In the genomic region with DNA sequence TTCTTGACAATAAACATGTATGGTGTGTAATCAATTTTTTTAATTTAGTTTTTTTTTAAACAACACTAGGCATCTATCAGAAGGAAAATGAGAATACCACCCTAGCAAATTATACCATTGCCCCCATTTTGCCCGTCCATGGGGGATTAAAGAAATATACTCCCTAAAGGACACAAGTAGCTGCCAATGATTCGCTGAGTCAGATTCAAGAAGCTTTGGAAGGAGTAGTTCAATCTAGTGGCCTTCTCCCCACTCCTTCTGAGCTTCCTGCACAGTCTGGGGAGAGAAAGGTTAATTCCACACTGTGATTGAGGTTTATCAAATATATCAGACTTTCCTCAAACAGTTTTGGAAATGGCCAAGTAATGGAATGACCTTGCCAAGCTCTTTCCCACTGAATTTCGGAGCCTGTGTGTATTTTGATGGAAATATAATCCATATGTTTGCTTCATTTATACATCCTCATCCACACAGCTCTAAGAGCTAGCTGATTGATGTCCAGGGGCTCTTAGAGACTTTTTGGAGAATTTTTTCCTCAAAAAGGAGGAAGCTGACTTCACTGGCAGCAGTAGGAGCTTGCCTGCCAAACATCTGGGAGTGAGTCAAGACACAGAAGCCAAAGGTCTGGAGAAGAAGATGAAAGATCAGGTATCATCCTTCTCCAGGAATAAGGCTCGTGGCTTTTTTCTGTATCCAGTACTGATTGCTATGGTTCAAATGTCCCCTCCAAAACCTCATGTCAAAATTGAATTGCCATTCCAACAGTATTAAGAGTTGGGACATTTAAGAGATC, we compare ENCODE assay signal across 1 cellular context.
TF ChIP-seq lines count a peak whose summit lies in the region.

No MANE protein-coding gene starts in this region.

TF ChIP-seq in SK-N-SH, 30 proteins besides CTCF, POLR2A, EP300 and RAD21 (continued from another document):
- TF ChIP-seq, protein P1, sequence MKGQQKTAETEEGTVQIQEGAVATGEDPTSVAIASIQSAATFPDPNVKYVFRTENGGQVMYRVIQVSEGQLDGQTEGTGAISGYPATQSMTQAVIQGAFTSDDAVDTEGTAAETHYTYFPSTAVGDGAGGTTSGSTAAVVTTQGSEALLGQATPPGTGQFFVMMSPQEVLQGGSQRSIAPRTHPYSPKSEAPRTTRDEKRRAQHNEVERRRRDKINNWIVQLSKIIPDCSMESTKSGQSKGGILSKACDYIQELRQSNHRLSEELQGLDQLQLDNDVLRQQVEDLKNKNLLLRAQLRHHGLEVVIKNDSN (IDR thresholded peaks at IDR 0.05; ENCODE audit: borderline replicate concordance, low read depth): no peak
- TF ChIP-seq IRF3 (IDR thresholded peaks at IDR 0.05; ENCODE audit: low read depth, low read length): no peak
